ENCODE assay signal across 8 cellular contexts in the genomic region with DNA sequence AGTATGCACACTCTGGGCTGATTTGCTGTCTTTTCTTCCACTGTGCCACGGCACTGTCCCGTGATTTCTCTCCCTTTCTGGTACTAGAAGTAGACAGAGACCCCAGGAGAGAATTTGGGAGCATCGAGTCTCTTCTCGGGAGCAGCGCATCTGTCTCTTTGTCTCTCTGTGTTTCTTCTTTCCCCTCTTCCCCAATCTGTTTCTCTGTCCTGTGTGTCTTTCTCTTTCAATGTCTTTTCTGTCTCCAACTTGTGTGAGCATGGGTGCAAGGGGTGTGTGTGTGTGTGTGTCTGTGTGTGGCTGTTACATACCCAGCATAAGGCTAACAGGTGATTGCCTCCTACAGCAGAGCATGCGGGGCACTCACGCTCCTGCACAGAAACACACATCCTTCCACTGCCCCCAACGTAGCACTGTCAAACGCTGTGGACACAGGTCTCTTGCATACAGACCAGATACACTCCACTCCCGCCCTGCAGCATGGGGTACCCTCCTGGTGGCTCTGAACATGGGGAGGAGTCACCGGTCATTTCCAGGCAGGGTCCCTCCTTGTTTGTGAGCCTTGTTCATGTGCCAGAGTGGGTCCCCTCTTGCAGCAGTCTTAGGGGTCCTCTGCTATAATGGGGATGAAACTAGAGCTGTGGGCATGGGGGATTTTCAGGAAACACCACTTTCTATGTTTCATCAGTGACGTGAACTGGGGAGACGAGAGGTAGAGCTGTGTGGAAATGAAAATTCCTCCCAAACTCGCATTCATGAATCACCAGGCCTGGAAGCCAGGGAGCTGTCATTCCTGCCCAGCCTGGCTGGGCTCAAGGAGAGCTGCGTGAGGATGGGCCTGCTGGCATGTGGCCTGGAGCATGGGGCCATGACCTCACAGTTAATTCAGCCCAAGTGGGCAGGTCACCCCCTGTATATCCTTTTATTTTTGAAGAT. TPM values are rescaled to one million over a fixed set of nuclear protein-coding genes. Genes with fewer than 3 reads are reported as not detected.
A peak's percentile ranks its signal among the peaks of the same experiment; 100 is the strongest.
DNase-seq lines count a peak whose midpoint lies in the region; ATAC-seq, FAIRE-seq and TF ChIP-seq lines count a peak whose summit lies in the region.

No MANE protein-coding gene starts in this region.

- H3K27ac Mint-ChIP-seq in natural killer cell = no peak overlapping the region

- 65% methylated on average over 13 of the region's 15 CpGs; no CpG with 5 or more reads in 1 of the 2 experiments for WGBS in H1 (ENCODE audit: extremely low coverage in 1 of 2, insufficient coverage in 1 of 2, insufficient read length in 1 of 2, insufficient replicate concordance in 2 of 2, low coverage in 1 of 2, low lambda C conversion rate in 2 of 2, missing lambda C conversion rate in 1 of 2), 2 experiments

- peaks cover 6 to 8% of the 10 kb centered on the region in 2 donors for H3K27me3 Mint-ChIP-seq in natural killer cell (ENCODE audit: low read depth in 2 of 2)

- FAIRE-seq in H1 (lab: Jason Lieb, UNC) = no peak

- peak overlapping the region; percentile 21 for H3K4ac ChIP-seq in H1 (replicated peaks; ENCODE audit: insufficient read length, low read depth, low read length)

- peak overlapping the region; percentile 77 for H2BK15ac ChIP-seq in H1 (ENCODE audit: low read length)

- peaks cover 26 to 27% of the 10 kb centered on the region in 2 donors for H3K4me1 Mint-ChIP-seq in natural killer cell

- peak; percentile 21 for DNase-seq in NCI-H69 (lab: John Stamatoyannopoulos, UW)
- no peak for DNase-seq in H1 (ENCODE audit: low read depth in 1 of 2, low spot score in 2 of 2)
- no peak for DNase-seq in natural killer cell
- no peak for DNase-seq in ureter (ENCODE audit: low spot score)
- no peak for DNase-seq in DMS153 (lab: John Stamatoyannopoulos, UW)

- peaks cover 18% of the 10 kb centered on the region for H4K20me1 ChIP-seq in BLaER1
- no peaks in the 10 kb centered on the region for H4K20me1 ChIP-seq in H1 (replicated peaks in 1 of 2; ENCODE audit: control insufficient read depth in 1 of 2, insufficient read depth in 2 of 2, low read length in 2 of 2)

- no peaks in the 10 kb centered on the region for H3K79me2 ChIP-seq in H1 (ENCODE audit: control insufficient read depth in 1 of 2, insufficient read depth in 2 of 2, low read length in 2 of 2)

- H3K27ac ChIP-seq in BLaER1 (no peak overlapping the region), H1 (ENCODE audit: low read depth, low read length) (no peak overlapping the region)

- intact Hi-C loops in natural killer cell (cut with micrococcal nuclease) = loop anchor here (5.0 kb wide), 1 partner anchor 116 kb away; no protein-coding TSS in a partner anchor

- H3K18ac ChIP-seq in H1 (ENCODE audit: extremely low read depth, low read length) = no peak overlapping the region

- no peak overlapping the region for H4K8ac ChIP-seq in H1 (ENCODE audit: extremely low read depth, insufficient read depth, low read length)

- H3K9me3 ChIP-seq in BLaER1 = peaks cover 11% of the 10 kb centered on the region
- peaks cover 4 to 5% of the 10 kb centered on the region in 2 experiments; a peak in 2 of 4 replicates for H3K9me3 ChIP-seq in H1 (ENCODE audit: insufficient read depth in 2 of 2, low read depth in 1 of 2, low read length in 1 of 2)

- no peak overlapping the region for H4K5ac ChIP-seq in H1 (ENCODE audit: insufficient read length, low read depth, low read length)

- H2BK20ac ChIP-seq in H1 (ENCODE audit: low read length) = no peak overlapping the region

- H2AFZ ChIP-seq in H1 (ENCODE audit: low read length) = no peak overlapping the region; the same call in 1 of the 2 replicates

- no peak for TF ChIP-seq CTCF in H1 (IDR thresholded peaks at IDR 0.05; ENCODE audit: control extremely low read depth in 1 of 3, insufficient read depth in 1 of 3, low read depth in 1 of 3, low read length in 3 of 3)
- TF ChIP-seq CTCF in natural killer cell (IDR thresholded peaks at IDR 0.05) = no peak

- no peak overlapping the region for H2AK5ac ChIP-seq in H1 (ENCODE audit: low read depth, low read length)

- H3K4me1 ChIP-seq in BLaER1 (peaks cover 26% of the 10 kb centered on the region), H1 (replicated peaks in 1 of 4; ENCODE audit: control insufficient read depth in 3 of 4, insufficient read depth in 4 of 4, low read length in 3 of 4) (peaks cover 3 to 11% (median 3%) of the 10 kb centered on the region in 4 experiments; a peak in 6 of 7 replicates)

- peaks cover 33% of the 10 kb centered on the region for H3K27me3 ChIP-seq in BLaER1
- H3K27me3 ChIP-seq in H1 (replicated peaks in 1 of 4; ENCODE audit: control insufficient read depth in 3 of 4, extremely low read depth in 1 of 4, insufficient read depth in 3 of 4, low read length in 3 of 4) = peaks cover 0 to 25% (median 14%) of the 10 kb centered on the region in 4 experiments; a peak in 6 of 7 replicates

- H3K79me1 ChIP-seq in H1 (ENCODE audit: low read depth, low read length) = no peaks in the 10 kb centered on the region

- H3K4me2 ChIP-seq in BLaER1 = peak overlapping the region; percentile 95
- H3K4me2 ChIP-seq in H1 (ENCODE audit: insufficient read depth in 1 of 2, low read depth in 2 of 2, low read length in 2 of 2) = peak overlapping the region; percentile 56 to 86

- no peak for TF ChIP-seq POLR2A in H1 (IDR thresholded peaks at IDR 0.05; ENCODE audit: control extremely low read depth in 1 of 2, low read depth in 2 of 2, low read length in 2 of 2)

- POLR2A ChIA-PET in H1 (lab: Charles Lee; ENCODE audit: partially characterized antibody) = no interaction called here

- peaks cover 6% of the 10 kb centered on the region; the same call in 1 of the 2 replicates for H3K23me2 ChIP-seq in H1 (ENCODE audit: low read depth, low read length)

- no peak for TF ChIP-seq RAD21 in H1 (IDR thresholded peaks at IDR 0.05 in 1 of 2, conservative IDR thresholded peaks at IDR 0.05 in 1 of 2; ENCODE audit: low read depth in 2 of 2, low read length in 2 of 2)

- H2BK5ac ChIP-seq in H1 (ENCODE audit: low read depth, low read length) = no peak overlapping the region

- no peaks in the 10 kb centered on the region for H3K36me3 Mint-ChIP-seq in natural killer cell

- H3K23ac ChIP-seq in H1 (ENCODE audit: insufficient read length) = no peak overlapping the region

- no peak overlapping the region for H3K14ac ChIP-seq in H1 (ENCODE audit: insufficient read length)

- H3K4me3 Mint-ChIP-seq in natural killer cell = peak overlapping the region; percentile 86

- no peak overlapping the region for H3K56ac ChIP-seq in H1 (replicated peaks; ENCODE audit: insufficient read length, low read depth, low read length)

- H4K91ac ChIP-seq in H1 (replicated peaks; ENCODE audit: insufficient read length, low read length) = no peak overlapping the region

- ATAC-seq in natural killer cell = no peak
- no peak for ATAC-seq in HG03378 (IDR thresholded peaks at IDR 0.05; ENCODE audit: unreplicated experiment)
- no peak for ATAC-seq in HG02852 (IDR thresholded peaks at IDR 0.05; ENCODE audit: unreplicated experiment)

- H3K9me3 Mint-ChIP-seq in natural killer cell = no peaks in the 10 kb centered on the region

- H2BK12ac ChIP-seq in H1 (ENCODE audit: low read depth, low read length) = no peak overlapping the region; the same call in 1 of the 2 replicates

- CTCF ChIA-PET in H1 (lab: Charles Lee; ENCODE audit: partially characterized antibody) = interaction anchor here (0.6 to 2.3 kb wide), 11 partner anchors 12 to 964 kb away, joined by 3 to 11 read pairs (median 3); no protein-coding TSS in a partner anchor

- no peaks in the 10 kb centered on the region for H3K36me3 ChIP-seq in BLaER1
- no peaks in the 10 kb centered on the region for H3K36me3 ChIP-seq in H1 (ENCODE audit: control insufficient read depth in 2 of 4, insufficient read depth in 4 of 4, low read length in 3 of 4)

- H2BK120ac ChIP-seq in H1 (replicated peaks; ENCODE audit: low read depth, low read length) = no peak overlapping the region

- H3K4me3 ChIP-seq in BLaER1 (peak overlapping the region; percentile 62; the same call in 1 of the 2 replicates), H1 (ENCODE audit: extremely low read depth in 1 of 4, insufficient read depth in 2 of 4, low read depth in 3 of 4, low read length in 4 of 4) (peak overlapping the region; percentile 24 to 60 (median 47); a peak in 6 of 8 replicates)

- no peak for TF ChIP-seq EP300 in H1 (IDR thresholded peaks at IDR 0.05; ENCODE audit: borderline replicate concordance in 1 of 2, low read depth in 2 of 2, low read length in 2 of 2)

- H3K9ac ChIP-seq in BLaER1 = no peak overlapping the region
- H3K9ac ChIP-seq in H1 (replicated peaks in 1 of 4; ENCODE audit: extremely low read depth in 1 of 4, low read depth in 3 of 4, low read length in 3 of 4) = no peak overlapping the region

TF ChIP-seq in H1, 55 proteins besides CTCF, POLR2A, EP300 and RAD21:
- TF ChIP-seq GTF2F1 (IDR thresholded peaks at IDR 0.05; ENCODE audit: borderline replicate concordance, low read depth, low read length) = no peak
- TF ChIP-seq, protein P1, sequence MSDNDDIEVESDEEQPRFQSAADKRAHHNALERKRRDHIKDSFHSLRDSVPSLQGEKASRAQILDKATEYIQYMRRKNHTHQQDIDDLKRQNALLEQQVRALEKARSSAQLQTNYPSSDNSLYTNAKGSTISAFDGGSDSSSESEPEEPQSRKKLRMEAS (IDR thresholded peaks at IDR 0.05) = peak; percentile 57
- no peak for TF ChIP-seq CBX5 (IDR thresholded peaks at IDR 0.05; ENCODE audit: low read depth, low read length)
- no peak for TF ChIP-seq NRF1 (IDR thresholded peaks at IDR 0.05; ENCODE audit: low read depth, low read length)
- TF ChIP-seq, protein P2, sequence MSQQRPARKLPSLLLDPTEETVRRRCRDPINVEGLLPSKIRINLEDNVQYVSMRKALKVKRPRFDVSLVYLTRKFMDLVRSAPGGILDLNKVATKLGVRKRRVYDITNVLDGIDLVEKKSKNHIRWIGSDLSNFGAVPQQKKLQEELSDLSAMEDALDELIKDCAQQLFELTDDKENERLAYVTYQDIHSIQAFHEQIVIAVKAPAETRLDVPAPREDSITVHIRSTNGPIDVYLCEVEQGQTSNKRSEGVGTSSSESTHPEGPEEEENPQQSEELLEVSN (IDR thresholded peaks at IDR 0.05) = 0 out of 2 replicates have a peak, but pooled peaks have one; percentile 27
- TF ChIP-seq TAF7 (optimal IDR thresholded peaks at IDR 0.05; ENCODE audit: borderline replicate concordance, low read depth, low read length) = no peak

RNA-seq across cellular contexts. Expression of a gene that starts 1.0 kb away (rescaled TPM):
- total RNA-seq in H1 (2021; fragmentation: NEBNext Ultra II Directional; extraction: Animal tissue kit (Norgen Biotek cat#: 25700)) = 2.3 TPM in 2 replicates
- polyA plus RNA-seq in H1 (2011; rRNA removed) = 2.0 and 3.2 TPM in 2 replicates
- 2.9 TPM for polyA plus RNA-seq in H1 (2011; cell fraction: cytosol; rRNA removed)
- polyA plus RNA-seq in H1 (2011; cell fraction: nucleus; rRNA removed) = 14.8 TPM
- polyA plus RNA-seq in H1 (2012, experiment 1 of 2) = 1.5 to 2.4 TPM (median 2.2 TPM) in 4 replicates
- 0.80 TPM for polyA plus RNA-seq in H1 (2012, experiment 2 of 2)
- 1.9 TPM for polyA plus RNA-seq in H1 (2013, experiment 1 of 2)
- polyA plus RNA-seq in H1 (2013, experiment 2 of 2) = 1.6 TPM
- polyA minus RNA-seq in H1 (2011; rRNA and poly(A)+ RNA removed) = 1.1 TPM in 2 replicates
- 1.7 TPM for polyA minus RNA-seq in H1 (2011; cell fraction: cytosol; rRNA and poly(A)+ RNA removed)
- polyA minus RNA-seq in H1 (2011; cell fraction: nucleus; rRNA and poly(A)+ RNA removed) = 3.4 TPM
- total RNA-seq in natural killer cell (1 to 10 TPM in 2 of 3 donors, under 1 TPM in 1; 0.70 to 1.5 (median 1.1) TPM), ureter (2.1 TPM)
